In the genomic region with DNA sequence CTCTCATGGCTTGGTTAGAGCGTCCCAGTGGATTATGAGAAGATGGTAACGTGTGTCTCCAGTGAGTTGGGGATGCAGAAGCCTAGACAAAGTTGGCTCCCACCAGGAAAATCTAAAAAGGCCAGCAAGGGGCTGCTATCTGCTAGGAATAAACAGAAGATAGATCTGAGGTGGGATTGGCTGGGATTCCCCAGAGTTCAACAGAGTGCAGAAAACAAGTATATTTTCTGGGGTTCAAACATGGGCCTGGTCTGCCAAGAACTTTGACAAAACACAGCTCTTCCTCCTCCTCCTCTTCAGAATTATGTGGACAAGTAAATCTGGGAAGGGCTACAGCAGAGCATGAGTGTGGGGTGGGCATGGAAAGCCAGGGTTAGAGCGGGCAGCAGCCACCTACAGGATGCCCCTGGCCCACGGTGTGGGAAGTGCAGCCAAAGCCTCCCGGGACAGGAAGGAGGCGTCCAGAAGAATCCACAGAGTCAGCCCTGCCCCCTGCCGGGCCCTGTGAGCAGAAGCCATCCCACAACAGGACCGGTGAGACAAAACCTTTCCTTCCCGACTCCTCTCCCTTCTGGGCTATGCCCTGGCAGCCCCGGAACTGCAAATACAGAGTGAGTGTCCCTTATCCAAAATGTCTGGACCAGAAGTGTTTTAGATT, we compare ENCODE assay signal across 8 cellular contexts.
A peak's percentile ranks its signal among the peaks of the same experiment; 100 is the strongest.
DNase-seq lines count a peak whose midpoint lies in the region; TF ChIP-seq lines count a peak whose summit lies in the region.

No MANE protein-coding gene starts in this region.

- H3K36me3 Mint-ChIP-seq in nephron progenitor cell (ENCODE audit: low read depth), result no peaks in the 10 kb centered on the region

- TF ChIP-seq CTCF in epithelial cell of proximal tubule (conservative IDR thresholded peaks at IDR 0.05; ENCODE audit: low read depth, low read length) (peak; percentile 55), nephron progenitor cell (IDR thresholded peaks at IDR 0.05) (peak; percentile 30)

- no peak overlapping the region for H3K4me3 ChIP-seq in epithelial cell of proximal tubule (ENCODE audit: low read depth, low read length)

- no peak overlapping the region for H3K27ac Mint-ChIP-seq in nephron progenitor cell

- H3K27me3 Mint-ChIP-seq in nephron progenitor cell (ENCODE audit: low read depth, poor library complexity), result peaks cover 26% of the 10 kb centered on the region

- H3K4me3 Mint-ChIP-seq in nephron progenitor cell, result no peak overlapping the region

- no peaks in the 10 kb centered on the region for H3K9me3 Mint-ChIP-seq in nephron progenitor cell

- peak; percentile 15 for DNase-seq in NCI-H82 (lab: John Stamatoyannopoulos, UW)
- DNase-seq in NCI-H82 treated with DMSO at 0.1 percent for 48 hours (lab: John Stamatoyannopoulos, UW; ENCODE audit: unreplicated experiment), result no peak
- DNase-seq in T follicular helper cell (ENCODE audit: low read depth), result peak; percentile 17
- no peak for DNase-seq in epithelial cell of proximal tubule (ENCODE audit: low read depth)
- DNase-seq in nephron progenitor cell, result no peak
- no peak for DNase-seq in NCI-H69 (lab: John Stamatoyannopoulos, UW)
- no peak for DNase-seq in SW 1271 (lab: John Stamatoyannopoulos, UW)
- DNase-seq in DMS153 (lab: John Stamatoyannopoulos, UW), result no peak

- H3K4me1 Mint-ChIP-seq in nephron progenitor cell, result peaks cover 52% of the 10 kb centered on the region

Comparison
In these comparisons a context has a peak if more than half of its experiments do, and no peak if none do; other contexts are left out.
1. DNase-seq: peak in NCI-H82 (single experiment) and T follicular helper cell (single experiment); none in NCI-H82 treated with DMSO at 0.1 percent for 48 hours (single experiment), epithelial cell of proximal tubule (single experiment), nephron progenitor cell (single experiment), NCI-H69 (single experiment), SW 1271 (0 of 2) and DMS153 (single experiment).